In the genomic region with DNA sequence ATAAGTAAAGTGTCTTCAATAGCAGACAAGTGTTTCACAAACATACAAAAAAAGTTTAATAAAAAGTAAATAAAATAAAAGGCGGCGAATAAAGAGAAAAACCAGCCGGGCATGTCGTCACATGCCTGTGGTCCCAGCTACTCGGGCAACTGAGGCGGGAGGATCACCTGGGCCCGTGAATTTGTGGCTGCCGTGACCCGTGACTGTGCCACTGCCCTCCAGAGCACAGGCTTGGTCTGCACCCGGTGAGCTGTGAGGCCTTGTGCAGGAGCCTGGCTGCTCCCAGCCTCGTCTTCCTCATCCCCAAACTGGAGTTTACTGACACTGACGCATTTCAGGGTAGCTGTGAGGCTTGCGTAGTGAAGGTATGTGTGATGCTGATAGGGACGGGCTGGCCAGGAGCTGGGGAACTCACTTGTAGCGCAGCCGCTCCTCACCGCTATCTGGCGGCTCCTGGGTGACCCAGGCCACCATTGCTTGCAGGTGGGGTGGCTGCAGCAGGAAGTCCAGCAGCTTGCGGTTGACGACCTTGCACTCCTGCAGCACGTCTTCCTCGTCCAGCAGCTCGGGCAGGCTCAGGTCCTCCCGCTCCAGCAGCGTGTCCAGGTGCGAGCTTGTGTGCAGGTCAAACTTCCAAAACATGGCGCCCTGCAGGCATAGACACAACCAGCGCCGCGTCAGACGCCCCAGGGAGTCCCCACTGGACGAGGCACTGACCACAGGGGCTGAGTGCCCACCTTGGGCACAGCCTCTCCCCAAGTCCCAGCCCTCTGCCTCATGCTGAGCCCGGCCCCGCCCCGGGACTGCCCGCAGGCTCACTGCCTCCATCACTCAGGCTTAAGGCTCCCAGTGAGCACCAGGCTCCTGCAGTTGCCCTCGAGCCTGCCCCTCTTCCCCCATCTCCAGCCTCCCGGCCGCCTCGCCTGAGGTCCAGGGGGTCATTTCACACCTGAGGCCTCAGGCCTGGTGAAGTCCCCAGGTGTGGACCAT, we compare ENCODE assay signal across 1 cellular context.
TF ChIP-seq lines count a peak whose summit lies in the region.

No MANE protein-coding gene starts in this region.

TF ChIP-seq in GM12878, 131 proteins besides CTCF, POLR2A, EP300 and RAD21:
- TF ChIP-seq, protein P1, sequence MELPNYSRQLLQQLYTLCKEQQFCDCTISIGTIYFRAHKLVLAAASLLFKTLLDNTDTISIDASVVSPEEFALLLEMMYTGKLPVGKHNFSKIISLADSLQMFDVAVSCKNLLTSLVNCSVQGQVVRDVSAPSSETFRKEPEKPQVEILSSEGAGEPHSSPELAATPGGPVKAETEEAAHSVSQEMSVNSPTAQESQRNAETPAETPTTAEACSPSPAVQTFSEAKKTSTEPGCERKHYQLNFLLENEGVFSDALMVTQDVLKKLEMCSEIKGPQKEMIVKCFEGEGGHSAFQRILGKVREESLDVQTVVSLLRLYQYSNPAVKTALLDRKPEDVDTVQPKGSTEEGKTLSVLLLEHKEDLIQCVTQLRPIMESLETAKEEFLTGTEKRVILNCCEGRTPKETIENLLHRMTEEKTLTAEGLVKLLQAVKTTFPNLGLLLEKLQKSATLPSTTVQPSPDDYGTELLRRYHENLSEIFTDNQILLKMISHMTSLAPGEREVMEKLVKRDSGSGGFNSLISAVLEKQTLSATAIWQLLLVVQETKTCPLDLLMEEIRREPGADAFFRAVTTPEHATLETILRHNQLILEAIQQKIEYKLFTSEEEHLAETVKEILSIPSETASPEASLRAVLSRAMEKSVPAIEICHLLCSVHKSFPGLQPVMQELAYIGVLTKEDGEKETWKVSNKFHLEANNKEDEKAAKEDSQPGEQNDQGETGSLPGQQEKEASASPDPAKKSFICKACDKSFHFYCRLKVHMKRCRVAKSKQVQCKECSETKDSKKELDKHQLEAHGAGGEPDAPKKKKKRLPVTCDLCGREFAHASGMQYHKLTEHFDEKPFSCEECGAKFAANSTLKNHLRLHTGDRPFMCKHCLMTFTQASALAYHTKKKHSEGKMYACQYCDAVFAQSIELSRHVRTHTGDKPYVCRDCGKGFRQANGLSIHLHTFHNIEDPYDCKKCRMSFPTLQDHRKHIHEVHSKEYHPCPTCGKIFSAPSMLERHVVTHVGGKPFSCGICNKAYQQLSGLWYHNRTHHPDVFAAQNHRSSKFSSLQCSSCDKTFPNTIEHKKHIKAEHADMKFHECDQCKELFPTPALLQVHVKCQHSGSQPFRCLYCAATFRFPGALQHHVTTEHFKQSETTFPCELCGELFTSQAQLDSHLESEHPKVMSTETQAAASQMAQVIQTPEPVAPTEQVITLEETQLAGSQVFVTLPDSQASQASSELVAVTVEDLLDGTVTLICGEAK (IDR thresholded peaks at IDR 0.05; ENCODE audit: borderline replicate concordance), result no peak
- TF ChIP-seq YBX1 (IDR thresholded peaks at IDR 0.05), result no peak
